Comparison of ENCODE assay signal across 9 cellular contexts in genomic region chr4:64781737-64782326, GRCh38.
DNase-seq lines count a peak whose midpoint lies in the region; ATAC-seq and TF ChIP-seq lines count a peak whose summit lies in the region.
"Had no signal": no experiment of that assay in that cellular context is flagged by ENCODE, and none has a peak within 500 bp of the region (broad histone marks: within the 10 kb centered on the region; RNA-seq: fewer than 3 reads in every experiment).

No MANE protein-coding gene starts in this region.

- DNase-seq in DMS79 treated with DMSO at 0.1 percent for 48 hours (lab: John Stamatoyannopoulos, UW) (peak; percentile 0), DMS79 (lab: John Stamatoyannopoulos, UW) (no peak), NCI-H526 (lab: John Stamatoyannopoulos, UW) (peak; percentile 28 to 67), dorsolateral prefrontal cortex (no peak), progenitor cell of endocrine pancreas (ENCODE audit: low spot score, unreplicated experiment) (no peak), GF-D8 (lab: John Stamatoyannopoulos, UW) (no peak)

- no peak overlapping the region for H3K27ac Mint-ChIP-seq in progenitor cell of endocrine pancreas

- TF ChIP-seq CTCF in dorsolateral prefrontal cortex (IDR thresholded peaks at IDR 0.05 in 54 of 56, conservative IDR thresholded peaks at IDR 0.05 in 2 of 56; ENCODE audit: low read depth in 1 of 56, partially characterized antibody in 56 of 56) = peak; percentile 49 to 84 (median 76)
- TF ChIP-seq CTCF in progenitor cell of endocrine pancreas (IDR thresholded peaks at IDR 0.05; ENCODE audit: unreplicated experiment) = peak; percentile 92

- peak; percentile 51 for ATAC-seq in HG02763 (IDR thresholded peaks at IDR 0.05; ENCODE audit: unreplicated experiment)
- no peak for ATAC-seq in GM19467 (IDR thresholded peaks at IDR 0.05; ENCODE audit: unreplicated experiment)

- H3K27me3 Mint-ChIP-seq in progenitor cell of endocrine pancreas = no peaks in the 10 kb centered on the region

- no peaks in the 10 kb centered on the region for H3K36me3 Mint-ChIP-seq in progenitor cell of endocrine pancreas (ENCODE audit: insufficient read depth)

- H3K4me1 Mint-ChIP-seq in progenitor cell of endocrine pancreas (ENCODE audit: low read depth) = peaks cover 13% of the 10 kb centered on the region

- intact Hi-C loops in dorsolateral prefrontal cortex (cut with DNase I) = no loop called here

- no peaks in the 10 kb centered on the region for H3K27me3 ChIP-seq in dorsolateral prefrontal cortex
- H3K27me3 ChIP-seq: BLaER1 treated with 17β-estradiol and CSF1 and Interleukin-3, amounts not matched to agents 10 nM and 100 nM had no signal

- H3K27ac ChIP-seq in dorsolateral prefrontal cortex = no peak overlapping the region
- H3K27ac ChIP-seq: BLaER1 treated with 17β-estradiol and CSF1 and Interleukin-3, amounts not matched to agents 10 nM and 100 nM had no signal

- H3K4me3 ChIP-seq in dorsolateral prefrontal cortex = no peak overlapping the region
- H3K4me3 ChIP-seq: BLaER1 treated with 17β-estradiol and CSF1 and Interleukin-3, amounts not matched to agents 10 nM and 100 nM had no signal

- H3K9me3 Mint-ChIP-seq in progenitor cell of endocrine pancreas (ENCODE audit: low read depth) = no peaks in the 10 kb centered on the region

- H3K4me3 Mint-ChIP-seq in progenitor cell of endocrine pancreas (ENCODE audit: low read depth) = no peak overlapping the region

Comparison
In these comparisons a context has a peak if more than half of its experiments do, and no peak if none do; other contexts are left out.
1. DNase-seq: peak in DMS79 treated with DMSO at 0.1 percent for 48 hours (single experiment) and NCI-H526 (2 of 2); none in DMS79 (single experiment), dorsolateral prefrontal cortex (0 of 10), progenitor cell of endocrine pancreas (single experiment) and GF-D8 (single experiment).